8 cellular contexts compared by ENCODE assay signal in genomic region chr6:30907758-30908591, GRCh38. TPM values are rescaled to one million over a fixed set of nuclear protein-coding genes. Genes with fewer than 3 reads are reported as not detected.
DNase-seq lines count a peak whose midpoint lies in the region; ATAC-seq and TF ChIP-seq lines count a peak whose summit lies in the region.

Gene GTF2H4, plus strand, starts transcription at chr6:30908207.

- H3K36me3 Mint-ChIP-seq in activated T-cell treated with anti-CD3 and anti-CD28 coated beads, Interleukin-2, amount 50 U/mL, for 4 hours (ENCODE audit: insufficient read depth), result peaks cover 20% of the 10 kb centered on the region

- in situ Hi-C loops in Panc1 (cut with HindIII; ENCODE audit: low pct_unique_long_range_greater_than_20kb, low sequenced_read_pairs), result no loop called here

- H3K27me3 Mint-ChIP-seq in activated T-cell treated with anti-CD3 and anti-CD28 coated beads, Interleukin-2, amount 50 U/mL, for 4 hours (ENCODE audit: low read depth), result no peaks in the 10 kb centered on the region

- H3K36me3 ChIP-seq in Panc1 (ENCODE audit: control insufficient read depth, insufficient read depth, low read length) (no peaks in the 10 kb centered on the region), mucosa of stomach (ENCODE audit: control insufficient read depth, insufficient read depth, low read length) (peaks cover 7% of the 10 kb centered on the region)

- ATAC-seq in GM21723 (IDR thresholded peaks at IDR 0.05; ENCODE audit: unreplicated experiment) (peak; percentile 93), Panc1 (peak; percentile 99)
- peak; percentile 99 for ATAC-seq in activated T-cell treated with anti-CD3 and anti-CD28 coated beads, Interleukin-2, amount 50 U/mL, for 4 hours

- peak; percentile 33 for TF ChIP-seq POLR2A in erythroblast (IDR thresholded peaks at IDR 0.05; ENCODE audit: low read length)

- BruUV-seq in Panc1 (replicated peaks; lab: Mats Ljungman, UMichigan), result no TSS peak

- peak within 1 kb of the TSS; percentile 82 for H3K9ac ChIP-seq in mucosa of stomach (ENCODE audit: low read length)

- CTCF ChIA-PET in Panc1 (lab: Charles Lee), result no interaction called here

- H3K9me3 Mint-ChIP-seq in activated T-cell treated with anti-CD3 and anti-CD28 coated beads, Interleukin-2, amount 50 U/mL, for 4 hours, result no peaks in the 10 kb centered on the region

- peaks cover 24% of the 10 kb centered on the region for H3K4me1 Mint-ChIP-seq in activated T-cell treated with anti-CD3 and anti-CD28 coated beads, Interleukin-2, amount 50 U/mL, for 4 hours (ENCODE audit: low read depth)

- H3K4me3 ChIP-seq in Panc1 (ENCODE audit: low read depth in 2 of 2, low read length in 2 of 2) (peak within 1 kb of the TSS; percentile 90 to 100), mucosa of stomach (ENCODE audit: low read length) (peak within 1 kb of the TSS; percentile 95)

- intact Hi-C loops in Panc1 (cut with micrococcal nuclease; ENCODE audit: unreplicated experiment), result no loop called here

- POLR2A ChIA-PET in Panc1 (lab: Charles Lee), result no interaction called here

- no peak for TF ChIP-seq CTCF in Panc1 (IDR thresholded peaks at IDR 0.05)

- peak within 1 kb of the TSS; percentile 94 for H3K27ac ChIP-seq in Panc1 (ENCODE audit: low read length)

- H3K27me3 ChIP-seq in Panc1 (ENCODE audit: control insufficient read depth, insufficient read depth, low read length), result no peaks in the 10 kb centered on the region
- H3K27me3 ChIP-seq in mucosa of stomach (ENCODE audit: control insufficient read depth, insufficient read depth, low read length), result no peaks in the 10 kb centered on the region

- peak within 1 kb of the TSS; percentile 99 for H3K4me3 Mint-ChIP-seq in activated T-cell treated with anti-CD3 and anti-CD28 coated beads, Interleukin-2, amount 50 U/mL, for 4 hours

- DNase-seq in DMS153 treated with DMSO at 0.1 percent for 48 hours (lab: John Stamatoyannopoulos, UW; ENCODE audit: unreplicated experiment), result peak; percentile 95
- peak; percentile 87 for DNase-seq in KG1 (lab: John Stamatoyannopoulos, UW)
- DNase-seq in Panc1 (ENCODE audit: low read depth, low spot score), result peak; percentile 95
- peak; percentile 92 for DNase-seq in activated T-cell treated with anti-CD3 and anti-CD28 coated beads, Interleukin-2, amount 50 U/mL, for 4 hours
- peak; percentile 95 to 96 for DNase-seq in erythroblast (lab: John Stamatoyannopoulos, UW)
- peak; percentile 86 to 89 for DNase-seq in stimulated activated CD8-positive, alpha-beta memory T cell treated with anti-CD3 and anti-CD28 coated beads, Interleukin-7, amount 100 ng/mL, for 1 hour (ENCODE audit: low read depth in 2 of 2)

- H3K4me1 ChIP-seq in Panc1 (ENCODE audit: control insufficient read depth, insufficient read depth, low read length) (0 out of 2 replicates have a peak, but pooled peaks cover 6% of the 10 kb centered on the region), mucosa of stomach (ENCODE audit: control insufficient read depth, insufficient read depth, low read length) (peaks cover 12% of the 10 kb centered on the region)

- H3K9me3 ChIP-seq in Panc1 (ENCODE audit: control insufficient read depth, insufficient read depth, low read depth, low read length), result no peaks in the 10 kb centered on the region
- H3K9me3 ChIP-seq in mucosa of stomach (ENCODE audit: control insufficient read depth, low read length), result no peaks in the 10 kb centered on the region

RNA-seq across cellular contexts. Expression of gene GTF2H4, which starts in this region (rescaled TPM):
- total RNA-seq in Panc1 (2021; ENCODE audit: unreplicated experiment), result 27.5 TPM
- polyA plus RNA-seq in Panc1 (2012; ENCODE audit: insufficient read length), result 24.5 TPM
- total RNA-seq in activated T-cell treated with anti-CD3 and anti-CD28 coated beads, Interleukin-2, amount 50 U/mL, for 4 hours, result 10 to 100 TPM; 69.6 to 74.0 (median 73.8) TPM

Comparison
In these comparisons a context has a peak if more than half of its experiments do, and no peak if none do; other contexts are left out.
1. Peak in every context shown above with its lines: DNase-seq, ATAC-seq, H3K4me3 ChIP-seq and H3K27ac ChIP-seq.